23 cellular contexts compared by ENCODE assay signal in the genomic region with DNA sequence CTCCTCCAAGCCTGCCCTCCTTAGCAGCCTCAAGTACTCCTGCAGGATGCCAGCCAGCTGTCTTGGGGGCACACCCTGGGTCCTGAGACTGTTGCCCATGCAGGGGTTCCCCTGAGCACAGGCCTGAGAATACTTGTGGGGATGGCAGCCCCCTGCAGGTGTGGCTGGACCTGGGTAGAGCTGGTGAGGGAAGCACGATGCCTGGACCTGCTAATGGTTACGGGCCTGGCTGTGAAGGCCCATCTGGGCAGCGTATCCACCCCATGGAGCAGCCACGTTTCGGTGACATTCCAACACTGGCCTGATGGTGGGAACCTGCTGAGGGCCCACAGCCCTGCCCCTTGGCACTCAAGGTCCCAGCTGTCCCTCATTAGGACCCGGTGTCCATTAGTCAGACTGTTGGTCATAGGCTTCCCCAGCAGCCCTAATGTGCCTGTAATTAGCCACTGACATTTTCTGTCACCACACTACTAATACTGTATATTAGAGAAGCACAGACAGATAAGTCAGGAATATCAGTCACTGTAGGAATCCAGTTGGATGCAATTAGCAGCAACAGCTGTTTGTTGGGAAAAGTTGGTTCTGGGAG. TPM values are rescaled to one million over a fixed set of nuclear protein-coding genes. Genes with fewer than 3 reads are reported as not detected.
DNase-seq lines count a peak whose midpoint lies in the region; ATAC-seq, FAIRE-seq and TF ChIP-seq lines count a peak whose summit lies in the region.
"Had no signal": no experiment of that assay in that cellular context is flagged by ENCODE, and none has a peak within 500 bp of the region (broad histone marks: within the 10 kb centered on the region; RNA-seq: fewer than 3 reads in every experiment).

No MANE protein-coding gene starts in this region.

- no peak overlapping the region for H3K9ac ChIP-seq in endodermal cell (ENCODE audit: extremely low read depth, low read length, poor library complexity, severe bottlenecking)
- H3K9ac ChIP-seq: BLaER1 had no signal

- WGBS in endodermal cell (ENCODE audit: insufficient coverage in 1 of 2, insufficient read length in 1 of 2), 2 experiments: 95 to 100% methylated on average over 6 of the region's 6 CpGs
- WGBS in spleen, 5 donors: 82 to 97% (median 94%) methylated on average over 5 to 6 of the region's 6 CpGs

- H3K9me3 Mint-ChIP-seq in endodermal cell (no peaks in the 10 kb centered on the region), osteocyte (ENCODE audit: unreplicated experiment) (no peaks in the 10 kb centered on the region)
- H3K9me3 Mint-ChIP-seq in stimulated activated effector memory CD8-positive, alpha-beta T cell treated with anti-CD3 and anti-CD28 coated beads, Interleukin-12 subunit alpha, Interleukin-12 subunit beta, amount 100 ng/mL, for 72 hours: no peaks in the 10 kb centered on the region
- H3K9me3 Mint-ChIP-seq: CD4-positive, alpha-beta T cell had no signal

- H3K27me3 Mint-ChIP-seq in endodermal cell (ENCODE audit: insufficient read depth) (no peaks in the 10 kb centered on the region), osteocyte (ENCODE audit: unreplicated experiment) (no peaks in the 10 kb centered on the region)
- H3K27me3 Mint-ChIP-seq: CD4-positive, alpha-beta T cell had no signal

- FAIRE-seq in D721Med (lab: Jason Lieb, UNC): no peak
- FAIRE-seq: GM12892, GM18507, H54 had no signal

- peaks cover 72% of the 10 kb centered on the region for H3K36me3 Mint-ChIP-seq in endodermal cell (ENCODE audit: low read depth)
- peaks cover 90% of the 10 kb centered on the region for H3K36me3 Mint-ChIP-seq in stimulated activated effector memory CD8-positive, alpha-beta T cell treated with anti-CD3 and anti-CD28 coated beads, Interleukin-12 subunit alpha, Interleukin-12 subunit beta, amount 100 ng/mL, for 72 hours
- H3K36me3 Mint-ChIP-seq in osteocyte (ENCODE audit: unreplicated experiment): peaks cover 38% of the 10 kb centered on the region

- peaks cover 4 to 95% of the 10 kb centered on the region in 2 experiments; a peak in 1 of 3 replicates for H3K36me3 ChIP-seq in HEK293 (ENCODE audit: control insufficient read depth in 2 of 2, insufficient read depth in 1 of 2, low read length in 2 of 2)
- peaks cover 71% of the 10 kb centered on the region for H3K36me3 ChIP-seq in endodermal cell (ENCODE audit: control insufficient read depth, insufficient read depth, low read length)
- H3K36me3 ChIP-seq in spleen: peaks cover 3 to 100% (median 90%) of the 10 kb centered on the region in 6 donors

- TF ChIP-seq CTCF in HEK293 (tag by site-specific recombination; IDR thresholded peaks at IDR 0.05): no peak
- TF ChIP-seq CTCF in endodermal cell (conservative IDR thresholded peaks at IDR 0.05): no peak
- no peak for TF ChIP-seq CTCF in spleen (IDR thresholded peaks at IDR 0.05 in 8 of 11, conservative IDR thresholded peaks at IDR 0.05 in 3 of 11)
- TF ChIP-seq CTCF in D721Med (IDR thresholded peaks at IDR 0.05; ENCODE audit: insufficient read depth, missing control alignments): no peak
- TF ChIP-seq CTCF in osteocyte (IDR thresholded peaks at IDR 0.05): no peak

- H3K9me3 ChIP-seq in HEK293 (ENCODE audit: control insufficient read depth, insufficient read depth, low read depth, low read length) (no peaks in the 10 kb centered on the region), endodermal cell (ENCODE audit: control insufficient read depth, low read length) (no peaks in the 10 kb centered on the region), spleen (no peaks in the 10 kb centered on the region)
- H3K9me3 ChIP-seq: BLaER1, Caco-2, SJCRH30 had no signal

- ATAC-seq in stimulated activated effector memory CD8-positive, alpha-beta T cell treated with anti-CD3 and anti-CD28 coated beads, Interleukin-12 subunit alpha, Interleukin-12 subunit beta, amount 100 ng/mL, for 72 hours: no peak
- ATAC-seq: Panc1 had no signal

- DNase-seq in D341Med (ENCODE audit: low spot score) (peak; percentile 9), endodermal cell (peak; percentile 34), spleen (no peak), D721Med (ENCODE audit: insufficient read length, low spot score) (no peak), osteocyte (ENCODE audit: extremely low spot score, unreplicated experiment) (no peak)
- DNase-seq in stimulated activated effector memory CD8-positive, alpha-beta T cell treated with anti-CD3 and anti-CD28 coated beads, Interleukin-12 subunit alpha, Interleukin-12 subunit beta, amount 100 ng/mL, for 72 hours (ENCODE audit: low spot score in 2 of 2): no peak
- DNase-seq: Caco-2; CD4-positive, alpha-beta T cell; DMS153; KG1; NCI-H1092 treated with DMSO at 0.1 percent for 48 hours; NCI-H146; NCI-H2029; NCI-H226; NCI-H524 treated with DMSO at 0.1 percent for 48 hours; NCI-H82; SJCRH30 had no signal

- H3K4me3 Mint-ChIP-seq in endodermal cell (no peak overlapping the region), osteocyte (ENCODE audit: unreplicated experiment) (no peak overlapping the region)
- no peak overlapping the region for H3K4me3 Mint-ChIP-seq in stimulated activated effector memory CD8-positive, alpha-beta T cell treated with anti-CD3 and anti-CD28 coated beads, Interleukin-12 subunit alpha, Interleukin-12 subunit beta, amount 100 ng/mL, for 72 hours
- H3K4me3 Mint-ChIP-seq: CD4-positive, alpha-beta T cell had no signal

- H3K4me1 ChIP-seq in HEK293 (ENCODE audit: control insufficient read depth, insufficient read depth, low read length) (no peaks in the 10 kb centered on the region), endodermal cell (ENCODE audit: control insufficient read depth, insufficient read depth, low read length) (peaks cover 18% of the 10 kb centered on the region), spleen (peaks cover 0 to 7% (median 6%) of the 10 kb centered on the region in 6 donors)
- H3K4me1 ChIP-seq: Caco-2, SJCRH30 had no signal

- H3K4me1 Mint-ChIP-seq in endodermal cell: peaks cover 21% of the 10 kb centered on the region
- H3K4me1 Mint-ChIP-seq in stimulated activated effector memory CD8-positive, alpha-beta T cell treated with anti-CD3 and anti-CD28 coated beads, Interleukin-12 subunit alpha, Interleukin-12 subunit beta, amount 100 ng/mL, for 72 hours: peaks cover 19% of the 10 kb centered on the region
- H3K4me1 Mint-ChIP-seq in osteocyte (ENCODE audit: unreplicated experiment): peaks cover 6% of the 10 kb centered on the region

- CTCF ChIA-PET in HEK293 (lab: Yijun Ruan, JAX): interaction anchor here (0.6 to 1.6 kb wide), 3 partner anchors 59 to 97 kb away, joined by 3 to 4 read pairs (median 3); no protein-coding TSS in a partner anchor

- intact Hi-C loops in spleen (cut with DNase I; ENCODE audit: low total_unique reads): no loop called here

- no peak overlapping the region for H3K4me3 ChIP-seq in HEK293 (ENCODE audit: low read depth, low read length)
- H3K4me3 ChIP-seq in endodermal cell (ENCODE audit: low read length): no peak overlapping the region
- H3K4me3 ChIP-seq in spleen: no peak overlapping the region
- H3K4me3 ChIP-seq: BLaER1, SJCRH30 had no signal

- POLR2A ChIA-PET in HEK293 (lab: Yijun Ruan, JAX): no interaction called here

- TF ChIP-seq POLR2A in spleen (IDR thresholded peaks at IDR 0.05): no peak

- no peak overlapping the region for H3K27ac ChIP-seq in HEK293 (ENCODE audit: extremely low read depth, low read depth, low read length)
- H3K27ac ChIP-seq in endodermal cell (ENCODE audit: low read depth, low read length): no peak overlapping the region
- no peak overlapping the region for H3K27ac ChIP-seq in spleen
- H3K27ac ChIP-seq: BLaER1, SJCRH30 had no signal

- H3K27ac Mint-ChIP-seq in endodermal cell (no peak overlapping the region), osteocyte (ENCODE audit: unreplicated experiment) (no peak overlapping the region)
- H3K27ac Mint-ChIP-seq in stimulated activated effector memory CD8-positive, alpha-beta T cell treated with anti-CD3 and anti-CD28 coated beads, Interleukin-12 subunit alpha, Interleukin-12 subunit beta, amount 100 ng/mL, for 72 hours: peak overlapping the region; percentile 74
- H3K27ac Mint-ChIP-seq: CD4-positive, alpha-beta T cell had no signal

- H3K27me3 ChIP-seq in endodermal cell (ENCODE audit: control insufficient read depth, insufficient read depth, low read length, poor library complexity, severe bottlenecking): no peaks in the 10 kb centered on the region
- no peaks in the 10 kb centered on the region for H3K27me3 ChIP-seq in spleen (replicated peaks in 1 of 7)
- H3K27me3 ChIP-seq: BLaER1, SJCRH30 had no signal

TF ChIP-seq in HEK293, 187 proteins besides CTCF, POLR2A, EP300 and RAD21:
- TF ChIP-seq ZNF350 (tag by site-specific recombination; IDR thresholded peaks at IDR 0.05): no peak
- TF ChIP-seq GLIS2 (tag by site-specific recombination; IDR thresholded peaks at IDR 0.05): 0 out of 2 replicates have a peak, but pooled peaks have one; percentile 20
TF ChIP-seq in HEK293: peak in this region for 1.

RNA-seq across cellular contexts. Expression of gene CCDC167, which starts 20.3 kb away (rescaled TPM):
- total RNA-seq in endodermal cell (10 to 100 TPM; 60.4 to 66.1 TPM), spleen (10 to 100 TPM; 11.6 to 38.4 (median 17.4) TPM), osteocyte (22.7 and 23.0 TPM in 2 replicates)
- 65.2 TPM for polyA plus RNA-seq in endodermal cell (2013, experiment 1 of 2)
- polyA plus RNA-seq in endodermal cell (2013, experiment 2 of 2): 71.0 TPM
- polyA plus RNA-seq in spleen: 10 to 100 TPM; 26.1 to 64.8 (median 41.0) TPM

RNA-seq across cellular contexts. Expression of gene CMTR1, which starts 46.3 kb away (rescaled TPM):
- total RNA-seq in endodermal cell (10 to 100 TPM; 62.0 to 91.6 TPM), spleen (10 to 100 TPM; 40.8 to 62.4 (median 52.3) TPM), osteocyte (44.5 and 45.4 TPM in 2 replicates)
- 42.5 TPM for polyA plus RNA-seq in endodermal cell (2013, experiment 1 of 2)
- 40.7 TPM for polyA plus RNA-seq in endodermal cell (2013, experiment 2 of 2)
- 10 to 100 TPM; 19.4 to 27.5 (median 23.3) TPM for polyA plus RNA-seq in spleen

Comparison
In these comparisons a context has a peak if more than half of its experiments do, and no peak if none do; other contexts are left out.
1. DNase-seq: peak in D341Med (single experiment) and endodermal cell (single experiment); none in stimulated activated effector memory CD8-positive, alpha-beta T cell treated with anti-CD3 and anti-CD28 coated beads, Interleukin-12 subunit alpha, Interleukin-12 subunit beta, amount 100 ng/mL, for 72 hours (0 of 2), spleen (single experiment), D721Med (single experiment) and osteocyte (single experiment).